ENCODE assay signal across 19 cellular contexts in genomic region chr1:176950736-176951308, GRCh38.
DNase-seq lines count a peak whose midpoint lies in the region; ATAC-seq, FAIRE-seq and TF ChIP-seq lines count a peak whose summit lies in the region.
"Had no signal": no experiment of that assay in that cellular context is flagged by ENCODE, and none has a peak within 500 bp of the region (broad histone marks: within the 10 kb centered on the region; RNA-seq: fewer than 3 reads in every experiment).

No MANE protein-coding gene starts in this region.

- POLR2A ChIA-PET in H1 (lab: Charles Lee; ENCODE audit: partially characterized antibody), result no interaction called here
- POLR2A ChIA-PET in activated CD4-positive, alpha-beta T cell treated with anti-CD3 and anti-CD28 coated beads, Interleukin-2, amount 10 ng/mL, durations not matched to agents 7 days and 5 days (lab: Charles Lee), result no interaction called here

- H3K23ac ChIP-seq in H1 (ENCODE audit: insufficient read length), result no peak overlapping the region

- peak; percentile 31 for ATAC-seq in GM23338
- ATAC-seq in stimulated activated naive CD8-positive, alpha-beta T cell treated with anti-CD3 and anti-CD28 coated beads, Interleukin-15, Interleukin-2, amounts not matched to agents 100 U/mL and 50 U/mL, for 24 hours, result no peak
- ATAC-seq in activated T-helper 17 cell treated with anti-CD3 and anti-CD28 coated beads, Interleukin-2, amount 50 U/mL, for 72 hours (replicated peaks), result no peak
- ATAC-seq: Right ventricle myocardium inferior had no signal

- peak; percentile 31 for DNase-seq in GM23338 (ENCODE audit: low spot score)
- no peak for DNase-seq in H1 (ENCODE audit: low read depth in 1 of 2, low spot score in 2 of 2)
- no peak for DNase-seq in neural progenitor cell (ENCODE audit: low spot score)
- no peak for DNase-seq in activated CD4-positive, alpha-beta T cell treated with anti-CD3 and anti-CD28 coated beads, Interleukin-2, amount 10 ng/mL, durations not matched to agents 7 days and 5 days
- DNase-seq in stimulated activated naive CD8-positive, alpha-beta T cell treated with anti-CD3 and anti-CD28 coated beads, Interleukin-15, Interleukin-2, amounts not matched to agents 100 U/mL and 50 U/mL, for 24 hours, result no peak
- DNase-seq: BE2C, DMS79, IMR-90, MV-4-11, NCI-H1694, NCI-H2171 treated with DMSO at 0.1 percent for 48 hours, NCI-H446 treated with DMSO at 0.1 percent for 48 hours had no signal

- no peak overlapping the region for H3K27ac Mint-ChIP-seq in GM23338
- H3K27ac Mint-ChIP-seq in neural progenitor cell, result no peak overlapping the region
- H3K27ac Mint-ChIP-seq in activated CD4-positive, alpha-beta T cell treated with anti-CD3 and anti-CD28 coated beads, Interleukin-2, amount 10 ng/mL, durations not matched to agents 7 days and 5 days, result no peak overlapping the region
- H3K27ac Mint-ChIP-seq in activated T-helper 17 cell treated with anti-CD3 and anti-CD28 coated beads, Interleukin-2, amount 50 U/mL, for 72 hours, result no peak overlapping the region

- H3K9me3 ChIP-seq in HUES48 (ENCODE audit: control insufficient read depth, insufficient read depth, low read length), result no peaks in the 10 kb centered on the region
- H3K9me3 ChIP-seq in H1 (ENCODE audit: insufficient read depth in 2 of 2, low read depth in 1 of 2, low read length in 1 of 2), result no peaks in the 10 kb centered on the region
- H3K9me3 ChIP-seq in neural progenitor cell (ENCODE audit: low read depth), result no peaks in the 10 kb centered on the region
- H3K9me3 ChIP-seq: BE2C, HAP-1, SJSA1 had no signal

- no peak overlapping the region for H2BK120ac ChIP-seq in H1 (replicated peaks; ENCODE audit: low read depth, low read length)

- no peak for TF ChIP-seq EP300 in H1 (IDR thresholded peaks at IDR 0.05; ENCODE audit: borderline replicate concordance in 1 of 2, low read depth in 2 of 2, low read length in 2 of 2)

- H4K91ac ChIP-seq in H1 (replicated peaks; ENCODE audit: insufficient read length, low read length), result no peak overlapping the region

- no peak overlapping the region for H3K4me3 ChIP-seq in GM23338
- H3K4me3 ChIP-seq in HUES48 (ENCODE audit: low read depth, low read length), result no peak overlapping the region
- H3K4me3 ChIP-seq in H1 (ENCODE audit: extremely low read depth in 1 of 4, insufficient read depth in 2 of 4, low read depth in 3 of 4, low read length in 4 of 4), result no peak overlapping the region
- H3K4me3 ChIP-seq in neural progenitor cell, result no peak overlapping the region
- H3K4me3 ChIP-seq: HAP-1, SJSA1 had no signal

- H3K4me2 ChIP-seq in GM23338 (peak overlapping the region; percentile 53), H1 (ENCODE audit: insufficient read depth in 1 of 2, low read depth in 2 of 2, low read length in 2 of 2) (0 out of 4 replicates have a peak overlapping the region, but pooled peaks of 1 of the 2 experiments have one; percentile 30), neural progenitor cell (no peak overlapping the region)

- FAIRE-seq in H1 (lab: Jason Lieb, UNC), result no peak
- FAIRE-seq: GM19239, HTR-8/SVneo had no signal

- H2BK15ac ChIP-seq in H1 (ENCODE audit: low read length), result no peak overlapping the region

- H3K9ac ChIP-seq in HUES48 (ENCODE audit: low read depth, low read length) (no peak overlapping the region), H1 (replicated peaks in 1 of 4; ENCODE audit: extremely low read depth in 1 of 4, low read depth in 3 of 4, low read length in 3 of 4) (no peak overlapping the region), neural progenitor cell (no peak overlapping the region)

- H3K79me2 ChIP-seq in GM23338 (replicated peaks; ENCODE audit: insufficient read depth), result no peaks in the 10 kb centered on the region
- no peaks in the 10 kb centered on the region for H3K79me2 ChIP-seq in H1 (ENCODE audit: control insufficient read depth in 1 of 2, insufficient read depth in 2 of 2, low read length in 2 of 2)
- H3K79me2 ChIP-seq in neural progenitor cell (ENCODE audit: low read depth), result no peaks in the 10 kb centered on the region

- no peak overlapping the region for H2BK20ac ChIP-seq in H1 (ENCODE audit: low read length)

- H3F3A ChIP-seq in GM23338 (replicated peaks; ENCODE audit: low read depth), result no peaks in the 10 kb centered on the region; the same call in 1 of the 2 replicates
- H3F3A ChIP-seq in neural progenitor cell (ENCODE audit: low read depth), result no peaks in the 10 kb centered on the region

- H3K4me1 ChIP-seq in GM23338 (ENCODE audit: insufficient read depth) (peaks cover 28% of the 10 kb centered on the region), HUES48 (ENCODE audit: control insufficient read depth, insufficient read depth, low read length) (peaks cover 14% of the 10 kb centered on the region; the same call in 1 of the 2 replicates), H1 (replicated peaks in 1 of 4; ENCODE audit: control insufficient read depth in 3 of 4, insufficient read depth in 4 of 4, low read length in 3 of 4) (peaks cover 0 to 11% (median 1%) of the 10 kb centered on the region in 4 experiments; a peak in 2 of 7 replicates), neural progenitor cell (no peaks in the 10 kb centered on the region)
- H3K4me1 ChIP-seq: BE2C, HAP-1, SJSA1 had no signal

- no peaks in the 10 kb centered on the region for H3K23me2 ChIP-seq in H1 (ENCODE audit: low read depth, low read length)

- no peak overlapping the region for H4K5ac ChIP-seq in H1 (ENCODE audit: insufficient read length, low read depth, low read length)

- TF ChIP-seq POLR2A in H1 (IDR thresholded peaks at IDR 0.05; ENCODE audit: control extremely low read depth in 1 of 2, low read depth in 2 of 2, low read length in 2 of 2), result no peak

- H3K27ac ChIP-seq in GM23338 (ENCODE audit: low read depth), result no peak overlapping the region
- peak overlapping the region; percentile 33 for H3K27ac ChIP-seq in HUES48 (ENCODE audit: low read depth, low read length)
- no peak overlapping the region for H3K27ac ChIP-seq in H1 (ENCODE audit: low read depth, low read length)
- no peak overlapping the region for H3K27ac ChIP-seq in neural progenitor cell
- H3K27ac ChIP-seq: SJSA1 had no signal

- H3K27me3 ChIP-seq in GM23338 (ENCODE audit: insufficient read depth), result no peaks in the 10 kb centered on the region
- no peaks in the 10 kb centered on the region for H3K27me3 ChIP-seq in HUES48 (ENCODE audit: control insufficient read depth, insufficient read depth, low read length)
- no peaks in the 10 kb centered on the region; a peak in 1 of 7 replicates for H3K27me3 ChIP-seq in H1 (replicated peaks in 1 of 4; ENCODE audit: control insufficient read depth in 3 of 4, extremely low read depth in 1 of 4, insufficient read depth in 3 of 4, low read length in 3 of 4)
- H3K27me3 ChIP-seq in neural progenitor cell, result no peaks in the 10 kb centered on the region
- H3K27me3 ChIP-seq: BE2C, SJSA1 had no signal

- H2AK5ac ChIP-seq in H1 (ENCODE audit: low read depth, low read length), result no peak overlapping the region

- TF ChIP-seq RAD21 in H1 (IDR thresholded peaks at IDR 0.05 in 1 of 2, conservative IDR thresholded peaks at IDR 0.05 in 1 of 2; ENCODE audit: low read depth in 2 of 2, low read length in 2 of 2), result no peak

- no peak overlapping the region for H3K4ac ChIP-seq in H1 (replicated peaks; ENCODE audit: insufficient read length, low read depth, low read length)

- H3K9me2 ChIP-seq in GM23338 (ENCODE audit: insufficient read depth), result peaks cover 6% of the 10 kb centered on the region; the same call in 1 of the 2 replicates

- no peak overlapping the region for H3K18ac ChIP-seq in H1 (ENCODE audit: extremely low read depth, low read length)

- H4K20me1 ChIP-seq in GM23338 (replicated peaks; ENCODE audit: insufficient read depth) (no peaks in the 10 kb centered on the region), H1 (replicated peaks in 1 of 2; ENCODE audit: control insufficient read depth in 1 of 2, insufficient read depth in 2 of 2, low read length in 2 of 2) (no peaks in the 10 kb centered on the region), neural progenitor cell (ENCODE audit: low read depth) (no peaks in the 10 kb centered on the region)

- no peak overlapping the region for H3K14ac ChIP-seq in H1 (ENCODE audit: insufficient read length)

- WGBS in H1 (ENCODE audit: extremely low coverage in 1 of 2, insufficient coverage in 1 of 2, insufficient read length in 1 of 2, insufficient replicate concordance in 2 of 2, low coverage in 1 of 2, low lambda C conversion rate in 2 of 2, missing lambda C conversion rate in 1 of 2), 2 experiments, result 57% methylated on average over 2 of the region's 2 CpGs; no CpG with 5 or more reads in 1 of the 2 experiments

- no peak overlapping the region for H2AFZ ChIP-seq in GM23338
- no peak overlapping the region for H2AFZ ChIP-seq in H1 (ENCODE audit: low read length)
- H2AFZ ChIP-seq in neural progenitor cell (replicated peaks), result no peak overlapping the region

- H3K79me1 ChIP-seq in H1 (ENCODE audit: low read depth, low read length), result no peaks in the 10 kb centered on the region

- H2BK12ac ChIP-seq in H1 (ENCODE audit: low read depth, low read length), result no peak overlapping the region

- no peaks in the 10 kb centered on the region for H3K36me3 ChIP-seq in GM23338 (ENCODE audit: insufficient read depth)
- H3K36me3 ChIP-seq in HUES48 (ENCODE audit: control insufficient read depth, insufficient read depth, low read length), result no peaks in the 10 kb centered on the region
- H3K36me3 ChIP-seq in H1 (ENCODE audit: control insufficient read depth in 2 of 4, insufficient read depth in 4 of 4, low read length in 3 of 4), result no peaks in the 10 kb centered on the region
- no peaks in the 10 kb centered on the region for H3K36me3 ChIP-seq in neural progenitor cell
- H3K36me3 ChIP-seq: BE2C, HAP-1, SJSA1 had no signal

- H3K9me3 Mint-ChIP-seq in GM23338 (no peaks in the 10 kb centered on the region; the same call in 2 of the 3 replicates), neural progenitor cell (no peaks in the 10 kb centered on the region)
- H3K9me3 Mint-ChIP-seq in activated CD4-positive, alpha-beta T cell treated with anti-CD3 and anti-CD28 coated beads, Interleukin-2, amount 10 ng/mL, durations not matched to agents 7 days and 5 days, result no peaks in the 10 kb centered on the region
- peaks cover 4% of the 10 kb centered on the region for H3K9me3 Mint-ChIP-seq in activated T-helper 17 cell treated with anti-CD3 and anti-CD28 coated beads, Interleukin-2, amount 50 U/mL, for 72 hours

- H3K27me3 Mint-ChIP-seq in GM23338 (ENCODE audit: insufficient read depth, low read depth, poor library complexity) (peaks cover 4% of the 10 kb centered on the region), neural progenitor cell (ENCODE audit: insufficient read depth, low read depth) (peaks cover 2% of the 10 kb centered on the region)
- H3K27me3 Mint-ChIP-seq in activated CD4-positive, alpha-beta T cell treated with anti-CD3 and anti-CD28 coated beads, Interleukin-2, amount 10 ng/mL, durations not matched to agents 7 days and 5 days, result no peaks in the 10 kb centered on the region
- H3K27me3 Mint-ChIP-seq in activated T-helper 17 cell treated with anti-CD3 and anti-CD28 coated beads, Interleukin-2, amount 50 U/mL, for 72 hours, result no peaks in the 10 kb centered on the region

- H2BK5ac ChIP-seq in H1 (ENCODE audit: low read depth, low read length), result no peak overlapping the region

- H3K56ac ChIP-seq in H1 (replicated peaks; ENCODE audit: insufficient read length, low read depth, low read length), result no peak overlapping the region

- H4K8ac ChIP-seq in H1 (ENCODE audit: extremely low read depth, insufficient read depth, low read length), result no peak overlapping the region

- TF ChIP-seq CTCF in GM23338 (conservative IDR thresholded peaks at IDR 0.05; ENCODE audit: low read depth in 2 of 2) (no peak), H1 (IDR thresholded peaks at IDR 0.05; ENCODE audit: control extremely low read depth in 1 of 3, insufficient read depth in 1 of 3, low read depth in 1 of 3, low read length in 3 of 3) (no peak), neural progenitor cell (IDR thresholded peaks at IDR 0.05) (no peak)

- H3K4me3 Mint-ChIP-seq in GM23338, result no peak overlapping the region
- H3K4me3 Mint-ChIP-seq in neural progenitor cell, result peak overlapping the region; percentile 4
- no peak overlapping the region for H3K4me3 Mint-ChIP-seq in activated CD4-positive, alpha-beta T cell treated with anti-CD3 and anti-CD28 coated beads, Interleukin-2, amount 10 ng/mL, durations not matched to agents 7 days and 5 days
- H3K4me3 Mint-ChIP-seq in activated T-helper 17 cell treated with anti-CD3 and anti-CD28 coated beads, Interleukin-2, amount 50 U/mL, for 72 hours, result no peak overlapping the region

- peaks cover 45% of the 10 kb centered on the region for H3K4me1 Mint-ChIP-seq in GM23338
- H3K4me1 Mint-ChIP-seq in neural progenitor cell, result peaks cover 19% of the 10 kb centered on the region
- no peaks in the 10 kb centered on the region for H3K4me1 Mint-ChIP-seq in activated CD4-positive, alpha-beta T cell treated with anti-CD3 and anti-CD28 coated beads, Interleukin-2, amount 10 ng/mL, durations not matched to agents 7 days and 5 days
- no peaks in the 10 kb centered on the region for H3K4me1 Mint-ChIP-seq in activated T-helper 17 cell treated with anti-CD3 and anti-CD28 coated beads, Interleukin-2, amount 50 U/mL, for 72 hours

- CTCF ChIA-PET in H1 (lab: Charles Lee; ENCODE audit: partially characterized antibody), result interaction anchor here (0.6 to 23.5 kb wide), 20 partner anchors 2 to 923 kb away, joined by 3 to 279 read pairs (median 6); partner anchors contain the start of genes ASTN1 and BRINP2
- CTCF ChIA-PET in activated CD4-positive, alpha-beta T cell treated with anti-CD3 and anti-CD28 coated beads, Interleukin-2, amount 10 ng/mL, durations not matched to agents 7 days and 5 days (lab: Charles Lee), result no interaction called here

- no peaks in the 10 kb centered on the region for H3K36me3 Mint-ChIP-seq in GM23338 (ENCODE audit: low read depth)
- H3K36me3 Mint-ChIP-seq in neural progenitor cell, result peaks cover 9% of the 10 kb centered on the region
- no peaks in the 10 kb centered on the region for H3K36me3 Mint-ChIP-seq in activated CD4-positive, alpha-beta T cell treated with anti-CD3 and anti-CD28 coated beads, Interleukin-2, amount 10 ng/mL, durations not matched to agents 7 days and 5 days (ENCODE audit: low read depth)
- H3K36me3 Mint-ChIP-seq in activated T-helper 17 cell treated with anti-CD3 and anti-CD28 coated beads, Interleukin-2, amount 50 U/mL, for 72 hours (ENCODE audit: low read depth), result no peaks in the 10 kb centered on the region
